Comparison of ENCODE assay signal across 30 cellular contexts in genomic region chr2:161381581-161381980, GRCh38. TPM values are rescaled to one million over a fixed set of nuclear protein-coding genes. Genes with fewer than 3 reads are reported as not detected.
"Had no signal": no experiment of that assay in that cellular context is flagged by ENCODE, and none has a peak within 500 bp of the region (broad histone marks: within the 10 kb centered on the region; RNA-seq: fewer than 3 reads in every experiment).

No MANE protein-coding gene starts in this region.

- H3K9me3 ChIP-seq: body of pancreas, esophagus squamous epithelium, gastroesophageal sphincter, heart right ventricle had no signal

- DNase-seq: activated CD4-positive, alpha-beta memory T cell treated with anti-CD3 and anti-CD28 coated beads for 36 hours; activated CD4-positive, alpha-beta T cell treated with anti-CD3 and anti-CD28 coated beads for 36 hours; activated CD4-positive, alpha-beta T cell treated with anti-CD3 and anti-CD28 coated beads, Interleukin-2, amount 10 ng/mL, durations not matched to agents 24 days and 14 days; activated CD4-positive, CD25-positive, alpha-beta regulatory T cell; activated CD4-positive, CD25-positive, alpha-beta regulatory T cell treated with anti-CD3 and anti-CD28 coated beads, Interleukin-2, amount 50 U/mL, for 72 hours; activated CD8-positive, alpha-beta memory T cell treated with anti-CD3 and anti-CD28 coated beads, Interleukin-2, amount 10 ng/mL, durations not matched to agents 7 days and 5 days; activated CD8-positive, alpha-beta memory T cell treated with anti-CD3 and anti-CD28 coated beads, Interleukin-2, amount 50 U/mL, for 4 hours; activated CD8-positive, alpha-beta T cell treated with anti-CD3 and anti-CD28 coated beads, Interleukin-2, amount 10 ng/mL, durations not matched to agents 7 days and 5 days; activated gamma-delta T cell; activated naive CD4-positive, alpha-beta T cell; activated naive CD4-positive, alpha-beta T cell treated with anti-CD3 and anti-CD28 coated beads, Interleukin-2, amount 10 ng/mL, durations not matched to agents 7 days and 5 days; activated naive CD8-positive, alpha-beta T cell treated with anti-CD3 and anti-CD28 coated beads, Interleukin-2, amount 10 ng/mL, durations not matched to agents 7 days and 5 days; activated T-cell treated with anti-CD3 and anti-CD28 coated beads, Interleukin-2, amount 50 U/mL, for 1 hour; activated T-cell treated with anti-CD3 and anti-CD28 coated beads, Interleukin-2, amount 50 U/mL, for 48 hours; amniotic stem cell; anterior cingulate cortex; body of pancreas; caudate nucleus; cortex of kidney; dermis blood vessel endothelial cell; effector CD4-positive, alpha-beta T cell; effector memory CD8-positive, alpha-beta T cell; esophagus squamous epithelium; foreskin melanocyte; heart right ventricle; T-helper 1 cell; T-helper 17 cell had no signal

- H3K27me3 ChIP-seq: body of pancreas, esophagus squamous epithelium, gastroesophageal sphincter, heart right ventricle had no signal

- H3K4me1 ChIP-seq: body of pancreas, esophagus squamous epithelium, gastroesophageal sphincter, heart right ventricle had no signal

- H3K27ac ChIP-seq: body of pancreas, epithelial cell of prostate, esophagus squamous epithelium, gastroesophageal sphincter, heart right ventricle had no signal

- H3K36me3 ChIP-seq: gastroesophageal sphincter had no signal

- H3K4me3 ChIP-seq: body of pancreas, esophagus squamous epithelium, gastroesophageal sphincter, heart right ventricle had no signal

- ATAC-seq: activated CD4-positive, alpha-beta T cell treated with anti-CD3 and anti-CD28 coated beads for 36 hours; activated CD8-positive, alpha-beta memory T cell treated with anti-CD3 and anti-CD28 coated beads, Interleukin-2, amount 10 ng/mL, durations not matched to agents 7 days and 5 days; activated CD8-positive, alpha-beta T cell treated with anti-CD3 and anti-CD28 coated beads, Interleukin-2, amount 10 ng/mL, durations not matched to agents 7 days and 5 days; activated naive CD4-positive, alpha-beta T cell treated with anti-CD3 and anti-CD28 coated beads, Interleukin-2, amount 50 U/mL, for 72 hours; body of pancreas; effector memory CD8-positive, alpha-beta T cell; gastroesophageal sphincter; heart right ventricle; T-helper 17 cell had no signal

RNA-seq across cellular contexts. Expression of gene TBR1, which starts 34.5 kb away (rescaled TPM):
- polyA plus RNA-seq: heart right ventricle had no signal
